In the genomic region with DNA sequence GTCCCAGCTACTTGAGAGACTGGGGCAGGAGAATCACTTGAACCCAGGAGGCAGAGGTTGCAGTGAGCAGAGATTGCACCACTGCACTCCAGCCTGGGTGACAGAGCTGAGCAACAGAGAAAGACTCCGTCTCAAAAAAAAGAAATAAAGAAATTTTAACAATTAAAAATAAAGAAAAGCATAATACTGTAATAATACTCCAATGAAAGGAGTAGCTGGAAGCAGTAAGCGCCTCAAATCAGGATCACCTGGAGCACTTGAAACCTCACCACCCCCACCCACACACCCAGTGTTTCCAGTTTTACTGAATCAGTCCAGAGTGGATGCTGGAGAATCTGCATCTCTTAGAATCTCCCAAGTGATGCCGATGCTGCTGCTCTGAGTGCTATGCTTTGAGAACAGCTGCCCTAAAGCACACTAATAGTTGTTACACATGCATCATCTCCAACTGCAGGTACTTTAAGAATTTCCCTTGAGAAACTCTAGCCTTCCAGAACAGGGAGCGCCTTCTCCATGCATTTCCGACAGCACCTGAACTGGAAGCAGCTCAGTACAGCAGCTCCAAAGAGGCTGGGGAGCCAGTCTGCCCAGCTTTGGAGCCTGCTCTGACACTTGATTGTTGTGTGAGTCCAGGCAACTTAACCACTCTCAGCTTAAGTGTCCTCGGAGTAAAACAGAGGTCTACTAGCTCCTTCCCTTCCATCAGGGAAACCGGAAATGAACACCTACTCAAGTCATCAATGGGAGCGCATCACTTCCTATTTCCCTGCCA, we compare ENCODE assay signal across 15 cellular contexts. TPM values are rescaled to one million over a fixed set of nuclear protein-coding genes. Genes with fewer than 3 reads are reported as not detected.
A peak's percentile ranks its signal among the peaks of the same experiment; 100 is the strongest.
DNase-seq lines count a peak whose midpoint lies in the region; ATAC-seq and TF ChIP-seq lines count a peak whose summit lies in the region.
"Had no signal": no experiment of that assay in that cellular context is flagged by ENCODE, and none has a peak within 500 bp of the region (broad histone marks: within the 10 kb centered on the region; RNA-seq: fewer than 3 reads in every experiment).

No MANE protein-coding gene starts in this region.

- peaks cover 14% of the 10 kb centered on the region for H3K4me1 ChIP-seq in CD4-positive, alpha-beta memory T cell (ENCODE audit: insufficient read depth, low read length)
- H3K4me1 ChIP-seq in Loucy (ENCODE audit: insufficient read depth, low read length, poor library complexity, severe bottlenecking) (peaks cover 17% of the 10 kb centered on the region), fibroblast of lung (ENCODE audit: control insufficient read depth, extremely low read depth, insufficient read depth, low read length) (peaks cover 2% of the 10 kb centered on the region), gastrocnemius medialis (peaks cover 8 to 26% of the 10 kb centered on the region in 2 donors), SJCRH30 (no peaks in the 10 kb centered on the region)
- H3K4me1 ChIP-seq: breast epithelium had no signal

- H3K36me3 ChIP-seq in CD4-positive, alpha-beta memory T cell (ENCODE audit: insufficient read depth, low read length): no peaks in the 10 kb centered on the region
- H3K36me3 ChIP-seq in Loucy (ENCODE audit: insufficient read depth, low read length) (no peaks in the 10 kb centered on the region), fibroblast of lung (ENCODE audit: control insufficient read depth, insufficient read depth, low read length) (peaks cover 2% of the 10 kb centered on the region), gastrocnemius medialis (no peaks in the 10 kb centered on the region), SJCRH30 (no peaks in the 10 kb centered on the region)
- H3K36me3 ChIP-seq: breast epithelium, sigmoid colon, tibial nerve had no signal

- no peak for TF ChIP-seq CTCF in Loucy (conservative IDR thresholded peaks at IDR 0.05; ENCODE audit: low read length)
- TF ChIP-seq CTCF in fibroblast of lung (conservative IDR thresholded peaks at IDR 0.05 in 1 of 2, IDR thresholded peaks at IDR 0.05 in 1 of 2; ENCODE audit: low read depth in 1 of 2, low read length in 2 of 2): no peak
- TF ChIP-seq CTCF in gastrocnemius medialis (IDR thresholded peaks at IDR 0.05 in 4 of 5, conservative IDR thresholded peaks at IDR 0.05 in 1 of 5): no peak

- peaks cover 0 to 3% of the 10 kb centered on the region in 2 donors for H3K36me3 Mint-ChIP-seq in CD4-positive, alpha-beta memory T cell

- H3K27me3 ChIP-seq in CD4-positive, alpha-beta memory T cell (ENCODE audit: insufficient read depth, low read length): no peaks in the 10 kb centered on the region
- H3K27me3 ChIP-seq in Loucy (ENCODE audit: insufficient read depth, low read length, poor library complexity, severe bottlenecking) (no peaks in the 10 kb centered on the region), fibroblast of lung (ENCODE audit: control insufficient read depth, insufficient read depth, low read length) (no peaks in the 10 kb centered on the region), gastrocnemius medialis (no peaks in the 10 kb centered on the region), SJCRH30 (no peaks in the 10 kb centered on the region)
- H3K27me3 ChIP-seq: breast epithelium, sigmoid colon, tibial nerve had no signal

- intact Hi-C loops in CD4-positive, alpha-beta memory T cell (cut with micrococcal nuclease): no loop called here
- intact Hi-C loops in gastrocnemius medialis (cut with DNase I; ENCODE audit: low total_unique reads): no loop called here

- H3K4me2 ChIP-seq in Loucy (ENCODE audit: low read depth, low read length, poor library complexity, severe bottlenecking) (peak overlapping the region; percentile 4), fibroblast of lung (ENCODE audit: extremely low read depth, insufficient read depth, low read length) (peak overlapping the region; percentile 18)
- H3K4me2 ChIP-seq: KMS-11 had no signal

- ATAC-seq in gastrocnemius medialis: no peak
- ATAC-seq in GM21717 (IDR thresholded peaks at IDR 0.05; ENCODE audit: unreplicated experiment): no peak

- H3K4me3 ChIP-seq in CD4-positive, alpha-beta memory T cell (ENCODE audit: low read length in 2 of 2): no peak overlapping the region
- H3K4me3 ChIP-seq in Loucy (ENCODE audit: low read length, poor library complexity, severe bottlenecking): no peak overlapping the region
- H3K4me3 ChIP-seq in fibroblast of lung (replicated peaks in 1 of 4; ENCODE audit: control extremely low read depth in 1 of 4, insufficient read depth in 1 of 4, low read depth in 3 of 4, low read length in 4 of 4): no peak overlapping the region
- H3K4me3 ChIP-seq in gastrocnemius medialis: no peak overlapping the region
- H3K4me3 ChIP-seq in SJCRH30: no peak overlapping the region
- H3K4me3 ChIP-seq: breast epithelium, sigmoid colon, tibial nerve had no signal

- CTCF ChIA-PET in CD4-positive, alpha-beta memory T cell (lab: Charles Lee; ENCODE audit: partially characterized antibody): interaction anchor here (1.0 to 9.8 kb wide), 10 partner anchors 8 to 536 kb away, joined by 3 to 105 read pairs (median 9); no protein-coding TSS in a partner anchor

- H2AFZ ChIP-seq in Loucy (ENCODE audit: low read length): no peak overlapping the region
- H2AFZ ChIP-seq in fibroblast of lung (ENCODE audit: low read length): no peak overlapping the region

- TF ChIP-seq POLR2A in gastrocnemius medialis (IDR thresholded peaks at IDR 0.05): no peak

- POLR2A ChIA-PET in CD4-positive, alpha-beta memory T cell (lab: Charles Lee; ENCODE audit: partially characterized antibody): no interaction called here

- H3K27me3 Mint-ChIP-seq in CD4-positive, alpha-beta memory T cell: peaks cover 0 to 2% of the 10 kb centered on the region in 2 donors

- no peak overlapping the region for H3K9ac ChIP-seq in Loucy (ENCODE audit: low read depth, low read length, poor library complexity, severe bottlenecking)
- no peak overlapping the region for H3K9ac ChIP-seq in fibroblast of lung (ENCODE audit: insufficient read depth, low read length)
- H3K9ac ChIP-seq: KMS-11 had no signal

- peaks cover 0 to 1% (median 0%) of the 10 kb centered on the region in 8 donors for H3K9me3 Mint-ChIP-seq in CD4-positive, alpha-beta memory T cell

- H3K9me2 ChIP-seq in Loucy (replicated peaks; ENCODE audit: low read depth, low read length): no peaks in the 10 kb centered on the region

- H4K20me1 ChIP-seq in Loucy (ENCODE audit: insufficient read depth, low read length, poor library complexity, severe bottlenecking) (no peaks in the 10 kb centered on the region), fibroblast of lung (ENCODE audit: control insufficient read depth, extremely low read depth, insufficient read depth, low read length) (no peaks in the 10 kb centered on the region)

- in situ Hi-C loops in gastrocnemius medialis (cut with MboI; ENCODE audit: low sequenced_read_pairs in 4 of 4): loop anchor here (5.0 to 10.0 kb wide), 4 partner anchors 84 to 104 kb away; no protein-coding TSS in a partner anchor

- no peaks in the 10 kb centered on the region for H3F3A ChIP-seq in Loucy (ENCODE audit: low read depth)

- H3K79me2 ChIP-seq in Loucy (ENCODE audit: insufficient read depth, low read length): peaks cover 12% of the 10 kb centered on the region; the same call in 1 of the 2 replicates
- H3K79me2 ChIP-seq in fibroblast of lung (ENCODE audit: control insufficient read depth, insufficient read depth, low read length): peaks cover 55% of the 10 kb centered on the region

- H3K27ac Mint-ChIP-seq in CD4-positive, alpha-beta memory T cell: peak overlapping the region in 2 of 7 donors; percentile 16 to 32

- H3K27ac ChIP-seq in CD4-positive, alpha-beta memory T cell (ENCODE audit: low read depth, low read length): no peak overlapping the region
- H3K27ac ChIP-seq in fibroblast of lung (ENCODE audit: insufficient read depth, low read length) (no peak overlapping the region), gastrocnemius medialis (peak overlapping the region in 3 of 4 donors; percentile 25 to 84 (median 83)), SJCRH30 (no peak overlapping the region)
- H3K27ac ChIP-seq: breast epithelium, KMS-11, sigmoid colon, tibial nerve had no signal

- H3K4me3 Mint-ChIP-seq in CD4-positive, alpha-beta memory T cell: peak overlapping the region in 5 of 8 donors; percentile 20 to 46 (median 26)

- no peak for DNase-seq in CD4-positive, alpha-beta memory T cell
- DNase-seq in fibroblast of lung (ENCODE audit: low read depth in 2 of 2) (no peak), gastrocnemius medialis (no peak), SJCRH30 (no peak)
- DNase-seq in activated naive CD4-positive, alpha-beta T cell treated with Interleukin-2 at 50 U/mL for 16 hours: no peak
- DNase-seq: activated gamma-delta T cell, DND-41, NCI-H1417 treated with DMSO at 0.1 percent for 48 hours, NCI-H526 treated with DMSO at 0.1 percent for 48 hours, sigmoid colon had no signal

- H3K9me3 ChIP-seq in CD4-positive, alpha-beta memory T cell (ENCODE audit: control insufficient read depth in 1 of 2, low read length in 2 of 2): no peaks in the 10 kb centered on the region
- H3K9me3 ChIP-seq in Loucy (ENCODE audit: insufficient read depth, low read depth, low read length): no peaks in the 10 kb centered on the region
- no peaks in the 10 kb centered on the region for H3K9me3 ChIP-seq in fibroblast of lung (ENCODE audit: control insufficient read depth, insufficient read depth, low read depth, low read length)
- no peaks in the 10 kb centered on the region for H3K9me3 ChIP-seq in gastrocnemius medialis
- 0 out of 2 replicates have a peak, but pooled peaks cover 2% of the 10 kb centered on the region for H3K9me3 ChIP-seq in SJCRH30 (replicated peaks)
- H3K9me3 ChIP-seq: breast epithelium, sigmoid colon, tibial nerve had no signal

- peaks cover 23 to 41% (median 30%) of the 10 kb centered on the region in 4 donors for H3K4me1 Mint-ChIP-seq in CD4-positive, alpha-beta memory T cell

RNA-seq across cellular contexts. Expression of gene ABCC4, which starts 2.9 kb away (rescaled TPM):
- total RNA-seq in CD4-positive, alpha-beta memory T cell: 1 to 10 TPM; 7.9 to 10.0 TPM
- polyA plus RNA-seq in CD4-positive, alpha-beta memory T cell: 1 to 10 TPM; 4.8 to 6.0 TPM
- total RNA-seq in fibroblast of lung (58.0 and 98.8 TPM in 2 replicates), gastrocnemius medialis (10 to 100 TPM in 2 of 4 donors, 1 to 10 TPM in 2; 5.4 to 16.2 (median 11.9) TPM)
- polyA plus RNA-seq in fibroblast of lung: 35.2 and 86.4 TPM in 2 replicates
- 18.2 and 47.7 TPM in 2 replicates for polyA plus RNA-seq in fibroblast of lung (2012)
- 47.7 and 162 TPM in 2 replicates for polyA minus RNA-seq in fibroblast of lung (ENCODE audit: low replicate concordance)
- 24.1 and 25.7 TPM in 2 replicates for total RNA-seq in SJCRH30 (2014; rRNA removed; shearing (Covaris generic))

Comparison
In these comparisons a context has a peak if more than half of its experiments do, and no peak if none do; other contexts are left out.
1. H3K27ac ChIP-seq: peak in gastrocnemius medialis (3 of 4); none in CD4-positive, alpha-beta memory T cell (single experiment), fibroblast of lung (single experiment) and SJCRH30 (single experiment).